Comparison of ENCODE assay signal across 8 cellular contexts in the genomic region with DNA sequence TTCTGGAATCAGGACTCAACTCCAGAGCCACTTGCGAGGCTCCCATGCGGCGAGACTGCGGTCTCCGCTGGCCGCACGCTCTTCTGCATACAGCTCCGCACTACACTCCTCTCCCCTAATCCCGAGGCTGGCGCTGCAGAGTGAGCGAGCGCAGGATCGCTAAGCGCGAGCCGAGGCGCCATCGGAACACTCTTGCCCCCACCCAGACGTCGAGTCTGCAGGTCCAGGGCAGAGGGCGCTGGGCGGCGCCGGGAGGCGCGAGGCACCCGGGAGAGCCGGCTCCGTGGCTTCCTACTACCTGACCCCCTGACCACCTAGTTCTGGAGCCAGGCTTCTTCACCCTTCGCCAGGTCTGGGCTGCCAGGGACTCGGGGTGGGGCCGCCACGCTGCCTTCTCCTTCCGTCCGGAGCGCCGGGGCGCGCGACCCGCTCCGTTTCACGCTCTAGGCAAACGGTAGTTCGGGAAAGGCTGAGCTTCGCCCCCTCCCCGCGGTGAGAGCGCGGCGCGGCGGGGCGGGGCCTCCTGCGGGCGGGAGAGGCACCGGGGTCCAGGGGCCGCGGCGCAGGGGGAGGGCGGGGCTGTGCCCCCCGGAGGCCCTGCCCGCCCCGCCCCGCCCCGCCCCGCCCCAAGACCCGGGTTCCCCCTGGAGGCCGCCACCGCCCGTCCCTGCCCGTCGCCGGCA. TPM values are rescaled to one million over a fixed set of nuclear protein-coding genes. Genes with fewer than 3 reads are reported as not detected.
DNase-seq lines count a peak whose midpoint lies in the region; ATAC-seq, FAIRE-seq and TF ChIP-seq lines count a peak whose summit lies in the region.

No MANE protein-coding gene starts in this region.

- peaks cover 3% of the 10 kb centered on the region; the same call in 1 of the 3 replicates for H3K36me3 Mint-ChIP-seq in GM23338 (ENCODE audit: low read depth)
- no peaks in the 10 kb centered on the region for H3K36me3 Mint-ChIP-seq in activated naive CD8-positive, alpha-beta T cell treated with anti-CD3 and anti-CD28 coated beads for 36 hours

- peak; percentile 89 for DNase-seq in GM23338 (ENCODE audit: low spot score)
- DNase-seq in LoVo (ENCODE audit: low spot score) = peak; percentile 72
- peak; percentile 88 for DNase-seq in SK-N-DZ (ENCODE audit: low spot score)
- DNase-seq in activated naive CD8-positive, alpha-beta T cell treated with anti-CD3 and anti-CD28 coated beads for 36 hours = peak; percentile 64
- peak; percentile 83 for DNase-seq in Right ventricle myocardium inferior (ENCODE audit: missing footprints)
- DNase-seq in omental fat pad (ENCODE audit: low spot score) = no peak
- DNase-seq in urothelium cell line (ENCODE audit: low spot score) = peak; percentile 90

- H3K27me3 Mint-ChIP-seq in GM23338 (ENCODE audit: insufficient read depth, low read depth, poor library complexity) = peaks cover 19% of the 10 kb centered on the region
- peaks cover 9% of the 10 kb centered on the region for H3K27me3 Mint-ChIP-seq in activated naive CD8-positive, alpha-beta T cell treated with anti-CD3 and anti-CD28 coated beads for 36 hours

- ATAC-seq in GM23338 (peak; percentile 69), Right ventricle myocardium inferior (peak; percentile 88), omental fat pad (ENCODE audit: low FRiP score) (peak; percentile 70)

- peak overlapping the region; percentile 76 for H3K4me3 ChIP-seq in GM23338

- peak overlapping the region; percentile 80 for H3K4me3 Mint-ChIP-seq in GM23338
- H3K4me3 Mint-ChIP-seq in activated naive CD8-positive, alpha-beta T cell treated with anti-CD3 and anti-CD28 coated beads for 36 hours = peak overlapping the region; percentile 86

- H3K27ac Mint-ChIP-seq in GM23338 = peak overlapping the region; percentile 82
- H3K27ac Mint-ChIP-seq in activated naive CD8-positive, alpha-beta T cell treated with anti-CD3 and anti-CD28 coated beads for 36 hours = peak overlapping the region; percentile 71

- peaks cover 5% of the 10 kb centered on the region; the same call in 1 of the 2 replicates for H3K79me2 ChIP-seq in GM23338 (replicated peaks; ENCODE audit: insufficient read depth)

- intact Hi-C loops in Right ventricle myocardium inferior (cut with DNase I) = loop anchor here (5.0 kb wide), 2 partner anchors 70 to 95 kb away; a partner anchor contains a TSS

- TF ChIP-seq CTCF in GM23338 (conservative IDR thresholded peaks at IDR 0.05; ENCODE audit: low read depth in 2 of 2) (no peak), omental fat pad (IDR thresholded peaks at IDR 0.05) (no peak)

- peaks cover 41% of the 10 kb centered on the region for H3K4me1 ChIP-seq in ES-I3 (ENCODE audit: insufficient read depth, low read length)
- H3K4me1 ChIP-seq in GM23338 (ENCODE audit: insufficient read depth) = peaks cover 73% of the 10 kb centered on the region

- H3K27me3 ChIP-seq in GM23338 (ENCODE audit: insufficient read depth) = no peaks in the 10 kb centered on the region

- FAIRE-seq in urothelium cell line (lab: Jason Lieb, UNC) = no peak

- peak overlapping the region; percentile 91 for H3K9ac ChIP-seq in ES-I3 (ENCODE audit: low read depth, low read length)

- peak overlapping the region; percentile 79 for H3K4me2 ChIP-seq in GM23338

- H2AFZ ChIP-seq in GM23338 = peak overlapping the region; percentile 78; the same call in 1 of the 2 replicates

- no peaks in the 10 kb centered on the region for H4K20me1 ChIP-seq in GM23338 (replicated peaks; ENCODE audit: insufficient read depth)

- H3K9me2 ChIP-seq in GM23338 (ENCODE audit: insufficient read depth) = no peaks in the 10 kb centered on the region

- H3K36me3 ChIP-seq in ES-I3 (ENCODE audit: insufficient read depth, low read length) = no peaks in the 10 kb centered on the region
- no peaks in the 10 kb centered on the region for H3K36me3 ChIP-seq in GM23338 (ENCODE audit: insufficient read depth)

- peaks cover 80% of the 10 kb centered on the region for H3K4me1 Mint-ChIP-seq in GM23338
- H3K4me1 Mint-ChIP-seq in activated naive CD8-positive, alpha-beta T cell treated with anti-CD3 and anti-CD28 coated beads for 36 hours = peaks cover 30% of the 10 kb centered on the region

- H3K27ac ChIP-seq in GM23338 (ENCODE audit: low read depth) = peak overlapping the region; percentile 87; the same call in 1 of the 2 replicates

- H3F3A ChIP-seq in GM23338 (replicated peaks; ENCODE audit: low read depth) = peaks cover 36% of the 10 kb centered on the region

- H3K9me3 ChIP-seq in ES-I3 (ENCODE audit: control insufficient read depth, insufficient read depth, low read length) = no peaks in the 10 kb centered on the region

- peaks cover 6% of the 10 kb centered on the region; the same call in 2 of the 3 replicates for H3K9me3 Mint-ChIP-seq in GM23338
- peaks cover 7% of the 10 kb centered on the region for H3K9me3 Mint-ChIP-seq in activated naive CD8-positive, alpha-beta T cell treated with anti-CD3 and anti-CD28 coated beads for 36 hours

TF ChIP-seq in GM23338, 12 proteins besides CTCF, POLR2A, EP300 and RAD21:
- no peak for TF ChIP-seq EZH2phosphoT487 (IDR thresholded peaks at IDR 0.05; ENCODE audit: unreplicated experiment)
- TF ChIP-seq POLR2AphosphoS5 (IDR thresholded peaks at IDR 0.05; ENCODE audit: low read depth) = peak; percentile 82
TF ChIP-seq in GM23338: peak in this region for 1.

RNA-seq across cellular contexts. Expression of a gene that starts 5.4 kb away (rescaled TPM):
- total RNA-seq in GM23338 (2014; rRNA removed; shearing (Covaris generic)) = 376 and 407 TPM in 2 replicates
- 286 and 305 TPM in 2 replicates for polyA plus RNA-seq in GM23338 (2016; fragmentation: Nextera tagmentation; extraction: Ambion mirVana)
- polyA plus RNA-seq in SK-N-DZ (2014; cell fraction: cytosol; rRNA removed) = 173 and 229 TPM in 2 replicates
- polyA plus RNA-seq in SK-N-DZ (2014; cell fraction: nucleus; rRNA removed) = 78.9 and 98.7 TPM in 2 replicates
- 1 to 10 TPM; 1.8 to 2.0 TPM for total RNA-seq in activated naive CD8-positive, alpha-beta T cell treated with anti-CD3 and anti-CD28 coated beads for 36 hours
- total RNA-seq in Right ventricle myocardium inferior (25.0 TPM), omental fat pad (100 to 1,000 TPM in 2 of 4 donors, 10 to 100 TPM in 2; 62.4 to 134 (median 97.8) TPM)

RNA-seq across cellular contexts. Expression of a gene that starts 44.2 kb away (rescaled TPM):
- 22.8 and 29.2 TPM in 2 replicates for total RNA-seq in GM23338 (2014; rRNA removed; shearing (Covaris generic))
- polyA plus RNA-seq in GM23338 (2016; fragmentation: Nextera tagmentation; extraction: Ambion mirVana) = 38.4 and 45.5 TPM in 2 replicates
- polyA plus RNA-seq in SK-N-DZ (2014; cell fraction: cytosol; rRNA removed) = 33.5 and 49.0 TPM in 2 replicates
- 31.5 and 43.3 TPM in 2 replicates for polyA plus RNA-seq in SK-N-DZ (2014; cell fraction: nucleus; rRNA removed)
- total RNA-seq in activated naive CD8-positive, alpha-beta T cell treated with anti-CD3 and anti-CD28 coated beads for 36 hours = 10 to 100 TPM in 1 of 2 experiments, 1 to 10 TPM in 1; 9.3 to 11.2 TPM
- total RNA-seq in Right ventricle myocardium inferior = 19.0 TPM
- total RNA-seq in omental fat pad = 10 to 100 TPM; 13.5 to 41.5 (median 20.9) TPM
